In the genomic region with DNA sequence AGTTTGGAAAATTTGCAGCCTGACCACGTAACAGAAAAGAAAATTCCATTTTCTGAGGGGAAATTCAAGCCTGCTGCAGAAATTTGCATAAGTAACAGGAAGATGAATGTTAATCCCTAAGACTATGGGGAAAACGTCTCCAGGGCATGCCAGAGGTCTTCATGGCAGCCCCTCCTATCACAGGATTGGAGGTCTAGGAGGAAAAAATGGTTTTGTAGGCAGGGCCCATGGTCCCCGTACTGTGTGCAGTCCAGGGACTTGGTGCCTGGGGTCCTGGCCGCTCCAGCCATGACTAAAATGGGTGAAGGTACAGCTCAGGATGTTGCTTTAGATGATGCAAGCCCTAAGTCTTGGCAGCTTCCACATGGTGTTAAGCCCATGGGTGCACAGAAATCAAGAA, we compare ENCODE assay signal across 28 cellular contexts.
"Had no signal": no experiment of that assay in that cellular context is flagged by ENCODE, and none has a peak within 500 bp of the region (broad histone marks: within the 10 kb centered on the region; RNA-seq: fewer than 3 reads in every experiment).

No MANE protein-coding gene starts in this region.

- H3K27me3 ChIP-seq: stomach, suprapubic skin, testis, thyroid gland, tibial artery, tibial nerve, transverse colon, upper lobe of left lung, upper lobe of right lung, uterus, vagina had no signal

- H3K36me3 Mint-ChIP-seq: stimulated activated effector memory CD8-positive, alpha-beta T cell treated with anti-CD3 and anti-CD28 coated beads, Interleukin-12 subunit alpha, Interleukin-12 subunit beta, amount 100 ng/mL, for 72 hours; stimulated activated memory B cell treated with anti-CD40 and anti-IgM and Interleukin-4, amounts not matched to agents 10 μg/mL and 1 μg/mL and 100 μg/mL, for 72 hours; stimulated activated naive B cell treated with anti-CD40 and anti-IgM and Interleukin-4, amounts not matched to agents 10 μg/mL and 1 μg/mL and 100 μg/mL, for 72 hours had no signal

- H3K27me3 Mint-ChIP-seq: stimulated activated memory B cell treated with anti-CD40 and anti-IgM and Interleukin-4, amounts not matched to agents 10 μg/mL and 1 μg/mL and 100 μg/mL, for 72 hours; stimulated activated naive B cell treated with anti-CD40 and anti-IgM and Interleukin-4, amounts not matched to agents 10 μg/mL and 1 μg/mL and 100 μg/mL, for 72 hours; stimulated activated naive CD8-positive, alpha-beta T cell treated with anti-CD3 and anti-CD28 coated beads, Interleukin-15, amount 100 ng/mL, for 72 hours; stimulated activated naive CD8-positive, alpha-beta T cell treated with anti-CD3 and anti-CD28 coated beads, Interleukin-15, Interleukin-2, amounts not matched to agents 100 ng/mL and 50 ng/mL, for 24 hours; type B pancreatic cell had no signal

- H3K9me3 Mint-ChIP-seq: stimulated activated naive CD8-positive, alpha-beta T cell treated with anti-CD3 and anti-CD28 coated beads, Interleukin-15, Interleukin-2, amounts not matched to agents 100 ng/mL and 50 ng/mL, for 24 hours had no signal

- H3K4me3 Mint-ChIP-seq: stimulated activated effector memory CD8-positive, alpha-beta T cell treated with anti-CD3 and anti-CD28 coated beads, Interleukin-12 subunit alpha, Interleukin-12 subunit beta, amount 100 ng/mL, for 72 hours; stimulated activated memory B cell treated with anti-CD40 and anti-IgM and Interleukin-4, amounts not matched to agents 10 μg/mL and 1 μg/mL and 100 μg/mL, for 72 hours; stimulated activated naive B cell treated with anti-CD40 and anti-IgM and Interleukin-4, amounts not matched to agents 10 μg/mL and 1 μg/mL and 100 μg/mL, for 72 hours; stimulated activated naive CD8-positive, alpha-beta T cell treated with anti-CD3 and anti-CD28 coated beads, Interleukin-15, amount 100 ng/mL, for 72 hours; stimulated activated naive CD8-positive, alpha-beta T cell treated with anti-CD3 and anti-CD28 coated beads, Interleukin-15, Interleukin-2, amounts not matched to agents 100 ng/mL and 50 ng/mL, for 24 hours; type B pancreatic cell had no signal

- H3K4me1 Mint-ChIP-seq: stimulated activated effector memory CD8-positive, alpha-beta T cell treated with anti-CD3 and anti-CD28 coated beads, Interleukin-12 subunit alpha, Interleukin-12 subunit beta, amount 100 ng/mL, for 72 hours; stimulated activated memory B cell treated with anti-CD40 and anti-IgM and Interleukin-4, amounts not matched to agents 10 μg/mL and 1 μg/mL and 100 μg/mL, for 72 hours; stimulated activated naive B cell treated with anti-CD40 and anti-IgM and Interleukin-4, amounts not matched to agents 10 μg/mL and 1 μg/mL and 100 μg/mL, for 72 hours; stimulated activated naive CD8-positive, alpha-beta T cell treated with anti-CD3 and anti-CD28 coated beads, Interleukin-15, amount 100 ng/mL, for 72 hours had no signal

- H3K4me1 ChIP-seq: stomach, suprapubic skin, testis, thyroid gland, tibial artery, tibial nerve, transverse colon, upper lobe of left lung, upper lobe of right lung, uterus, vagina had no signal

- H3K4me3 ChIP-seq: stomach, suprapubic skin, testis, thoracic aorta, thyroid gland, tibial artery, tibial nerve, transverse colon, upper lobe of left lung, upper lobe of right lung, uterus, vagina had no signal

- H3K27ac ChIP-seq: stomach, suprapubic skin, testis, thoracic aorta, thyroid gland, tibial artery, tibial nerve, transverse colon, upper lobe of left lung, upper lobe of right lung, uterus, vagina had no signal

- ATAC-seq: stimulated activated effector memory CD8-positive, alpha-beta T cell treated with anti-CD3 and anti-CD28 coated beads, Interleukin-12 subunit alpha, Interleukin-12 subunit beta, amount 100 ng/mL, for 72 hours; stimulated activated memory B cell treated with anti-CD40 and anti-IgM and Interleukin-4, amounts not matched to agents 10 μg/mL and 1 μg/mL and 100 μg/mL, for 72 hours; stimulated activated naive B cell treated with anti-CD40 and anti-IgM and Interleukin-4, amounts not matched to agents 10 μg/mL and 1 μg/mL and 100 μg/mL, for 72 hours; stimulated activated naive CD8-positive, alpha-beta T cell treated with anti-CD3 and anti-CD28 coated beads, Interleukin-15, amount 100 ng/mL, for 72 hours; stimulated activated naive CD8-positive, alpha-beta T cell treated with anti-CD3 and anti-CD28 coated beads, Interleukin-15, Interleukin-2, amounts not matched to agents 100 U/mL and 50 U/mL, for 24 hours; upper lobe of right lung had no signal

- H3K27ac Mint-ChIP-seq: stimulated activated effector memory CD8-positive, alpha-beta T cell treated with anti-CD3 and anti-CD28 coated beads, Interleukin-12 subunit alpha, Interleukin-12 subunit beta, amount 100 ng/mL, for 72 hours; stimulated activated memory B cell treated with anti-CD40 and anti-IgM and Interleukin-4, amounts not matched to agents 10 μg/mL and 1 μg/mL and 100 μg/mL, for 72 hours; stimulated activated naive B cell treated with anti-CD40 and anti-IgM and Interleukin-4, amounts not matched to agents 10 μg/mL and 1 μg/mL and 100 μg/mL, for 72 hours; stimulated activated naive CD8-positive, alpha-beta T cell treated with anti-CD3 and anti-CD28 coated beads, Interleukin-15, amount 100 ng/mL, for 72 hours; stimulated activated naive CD8-positive, alpha-beta T cell treated with anti-CD3 and anti-CD28 coated beads, Interleukin-15, Interleukin-2, amounts not matched to agents 100 ng/mL and 50 ng/mL, for 24 hours; type B pancreatic cell had no signal

- H3K9me3 ChIP-seq: testis, thoracic aorta, thyroid gland, transverse colon, upper lobe of right lung, uterus, vagina had no signal

- H3K36me3 ChIP-seq: stomach, suprapubic skin, thoracic aorta, thyroid gland, tibial artery, tibial nerve, transverse colon, upper lobe of left lung, upper lobe of right lung, uterus, vagina had no signal

- DNase-seq: stimulated activated CD4-positive, alpha-beta T cell treated with anti-CD3 and anti-CD28 coated beads, Interleukin-2, amount 100 ng/mL, for 48 hours; stimulated activated CD4-positive, alpha-beta T cell treated with anti-CD3 and anti-CD28 coated beads, Interleukin-4, amount 100 ng/mL, for 24 hours; stimulated activated CD4-positive, alpha-beta T cell treated with anti-CD3 and anti-CD28 coated beads, Interleukin-4, amount 100 ng/mL, for 4 hours; stimulated activated CD8-positive, alpha-beta memory T cell treated with anti-CD3 and anti-CD28 coated beads, Interleukin-4, amount 100 ng/mL, for 48 hours; stimulated activated naive B cell treated with anti-CD40 and anti-IgM and Interleukin-4, amounts not matched to agents 10 μg/mL and 1 μg/mL and 100 μg/mL, for 72 hours; stimulated activated naive CD4-positive, alpha-beta T cell; stimulated activated naive CD4-positive, alpha-beta T cell treated with Interleukin-2 at 50 U/mL for 16 hours; stimulated activated naive CD8-positive, alpha-beta T cell treated with anti-CD3 and anti-CD28 coated beads, Interleukin-15, amount 100 ng/mL, for 72 hours; stimulated activated naive CD8-positive, alpha-beta T cell treated with anti-CD3 and anti-CD28 coated beads, Interleukin-15, Interleukin-2, amounts not matched to agents 100 U/mL and 50 U/mL, for 24 hours; stomach; substantia nigra; testis; thyroid gland; tibial artery; transverse colon; trophoblast cell; upper lobe of left lung; upper lobe of right lung; uterus had no signal

- FAIRE-seq: urothelium cell line had no signal
